ENCODE assay signal across 12 cellular contexts in the genomic region with DNA sequence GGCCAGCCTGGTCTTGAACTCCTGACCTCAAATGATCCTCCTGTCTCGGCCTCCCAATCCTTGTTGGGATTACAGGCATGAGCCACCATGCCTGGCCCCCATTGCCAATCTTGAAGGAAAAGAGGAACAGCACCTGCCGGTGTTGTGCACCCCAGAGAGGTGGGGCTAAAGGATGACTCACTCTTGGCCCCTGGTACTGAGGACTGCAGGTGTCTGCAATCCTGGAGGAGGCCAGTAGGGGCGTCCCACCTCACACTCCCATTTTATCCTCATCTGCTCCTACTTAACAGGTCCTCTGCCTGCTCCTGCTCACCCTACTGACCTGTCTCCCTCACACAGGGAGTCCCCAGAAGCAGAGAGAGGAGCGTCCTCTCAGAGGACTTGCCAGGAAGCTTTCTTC.
A peak's percentile ranks its signal among the peaks of the same experiment; 100 is the strongest.
DNase-seq lines count a peak whose midpoint lies in the region; ATAC-seq and TF ChIP-seq lines count a peak whose summit lies in the region.
"Had no signal": no experiment of that assay in that cellular context is flagged by ENCODE, and none has a peak within 500 bp of the region (broad histone marks: within the 10 kb centered on the region; RNA-seq: fewer than 3 reads in every experiment).

No MANE protein-coding gene starts in this region.

- intact Hi-C loops in heart right ventricle (cut with DNase I): no loop called here

- H3K36me3 Mint-ChIP-seq in activated naive CD8-positive, alpha-beta T cell treated with anti-CD3 and anti-CD28 coated beads, Interleukin-2, amount 50 U/mL, for 24 hours (ENCODE audit: low read depth): no peaks in the 10 kb centered on the region
- no peaks in the 10 kb centered on the region for H3K36me3 Mint-ChIP-seq in activated naive CD8-positive, alpha-beta T cell treated with anti-CD3 and anti-CD28 coated beads for 36 hours
- H3K36me3 Mint-ChIP-seq in type B pancreatic cell: no peaks in the 10 kb centered on the region

- no peak overlapping the region for H3K4me3 Mint-ChIP-seq in activated naive CD8-positive, alpha-beta T cell treated with anti-CD3 and anti-CD28 coated beads, Interleukin-2, amount 50 U/mL, for 24 hours
- no peak overlapping the region for H3K4me3 Mint-ChIP-seq in activated naive CD8-positive, alpha-beta T cell treated with anti-CD3 and anti-CD28 coated beads for 36 hours
- no peak overlapping the region for H3K4me3 Mint-ChIP-seq in type B pancreatic cell
- H3K4me3 Mint-ChIP-seq: B cell; T-helper 1 cell treated with Interleukin-12 subunit alpha and Interleukin-12 subunit beta and Interleukin-4 antibody, amounts not matched to agents 30 μg/mL and 1 μg/mL, for 36 hours had no signal

- no peaks in the 10 kb centered on the region for H3K36me3 ChIP-seq in heart right ventricle
- H3K36me3 ChIP-seq: heart left ventricle had no signal

- 81 to 84% methylated on average over 4 of the region's 4 CpGs for WGBS in heart right ventricle, 2 donors

- H3K4me1 Mint-ChIP-seq in activated naive CD8-positive, alpha-beta T cell treated with anti-CD3 and anti-CD28 coated beads, Interleukin-2, amount 50 U/mL, for 24 hours: no peaks in the 10 kb centered on the region
- no peaks in the 10 kb centered on the region for H3K4me1 Mint-ChIP-seq in activated naive CD8-positive, alpha-beta T cell treated with anti-CD3 and anti-CD28 coated beads for 36 hours
- H3K4me1 Mint-ChIP-seq in type B pancreatic cell (ENCODE audit: unreplicated experiment): peaks cover 18% of the 10 kb centered on the region
- H3K4me1 Mint-ChIP-seq: B cell had no signal

- TF ChIP-seq CTCF in LNCAP (IDR thresholded peaks at IDR 0.05) (peak; percentile 10; the same call in 1 of the 2 replicates), choroid plexus epithelial cell (conservative IDR thresholded peaks at IDR 0.05; ENCODE audit: low read depth, low read length) (peak; percentile 15), type B pancreatic cell (conservative IDR thresholded peaks at IDR 0.05) (peak; percentile 42), heart right ventricle (IDR thresholded peaks at IDR 0.05) (no peak)

- peaks cover 0 to 9% (median 0%) of the 10 kb centered on the region in 9 donors for H3K4me1 ChIP-seq in heart right ventricle

- peak; percentile 2 for DNase-seq in activated naive CD8-positive, alpha-beta T cell treated with anti-CD3 and anti-CD28 coated beads, Interleukin-2, amount 50 U/mL, for 24 hours
- DNase-seq in activated naive CD8-positive, alpha-beta T cell treated with anti-CD3 and anti-CD28 coated beads for 36 hours: no peak
- no peak for DNase-seq in choroid plexus epithelial cell (ENCODE audit: low read depth)
- DNase-seq in type B pancreatic cell (ENCODE audit: extremely low spot score, unreplicated experiment): no peak
- no peak for DNase-seq in heart right ventricle
- DNase-seq: heart left ventricle, NCI-H524 treated with DMSO at 0.1 percent for 48 hours had no signal

- H3K27me3 Mint-ChIP-seq in activated naive CD8-positive, alpha-beta T cell treated with anti-CD3 and anti-CD28 coated beads, Interleukin-2, amount 50 U/mL, for 24 hours: peaks cover 22% of the 10 kb centered on the region
- H3K27me3 Mint-ChIP-seq in activated naive CD8-positive, alpha-beta T cell treated with anti-CD3 and anti-CD28 coated beads for 36 hours: peaks cover 5% of the 10 kb centered on the region
- H3K27me3 Mint-ChIP-seq in type B pancreatic cell: peaks cover 7% of the 10 kb centered on the region

- H3K4me3 ChIP-seq in choroid plexus epithelial cell (ENCODE audit: low read depth, low read length): no peak overlapping the region
- H3K4me3 ChIP-seq in heart right ventricle: no peak overlapping the region
- H3K4me3 ChIP-seq: heart left ventricle had no signal

- no peaks in the 10 kb centered on the region for H3K9me3 ChIP-seq in heart right ventricle
- H3K9me3 ChIP-seq: heart left ventricle had no signal

- no peaks in the 10 kb centered on the region for H3K9me3 Mint-ChIP-seq in activated naive CD8-positive, alpha-beta T cell treated with anti-CD3 and anti-CD28 coated beads, Interleukin-2, amount 50 U/mL, for 24 hours
- no peaks in the 10 kb centered on the region for H3K9me3 Mint-ChIP-seq in activated naive CD8-positive, alpha-beta T cell treated with anti-CD3 and anti-CD28 coated beads for 36 hours
- H3K9me3 Mint-ChIP-seq in type B pancreatic cell: no peaks in the 10 kb centered on the region
- H3K9me3 Mint-ChIP-seq: T-helper 1 cell treated with Interleukin-12 subunit alpha and Interleukin-12 subunit beta and Interleukin-4 antibody, amounts not matched to agents 30 μg/mL and 1 μg/mL, for 36 hours had no signal

- H3K27ac ChIP-seq in heart right ventricle: no peak overlapping the region
- H3K27ac ChIP-seq: heart left ventricle had no signal

- peaks cover 0 to 7% (median 0%) of the 10 kb centered on the region in 7 donors for H3K27me3 ChIP-seq in heart right ventricle
- H3K27me3 ChIP-seq: heart left ventricle had no signal

- no peak overlapping the region for H3K27ac Mint-ChIP-seq in activated naive CD8-positive, alpha-beta T cell treated with anti-CD3 and anti-CD28 coated beads, Interleukin-2, amount 50 U/mL, for 24 hours
- H3K27ac Mint-ChIP-seq in activated naive CD8-positive, alpha-beta T cell treated with anti-CD3 and anti-CD28 coated beads for 36 hours: no peak overlapping the region
- H3K27ac Mint-ChIP-seq in type B pancreatic cell: no peak overlapping the region
- H3K27ac Mint-ChIP-seq: B cell; T-helper 1 cell treated with Interleukin-12 subunit alpha and Interleukin-12 subunit beta and Interleukin-4 antibody, amounts not matched to agents 30 μg/mL and 1 μg/mL, for 36 hours had no signal

- ATAC-seq in activated naive CD8-positive, alpha-beta T cell treated with anti-CD3 and anti-CD28 coated beads, Interleukin-2, amount 50 U/mL, for 24 hours: no peak
- ATAC-seq in HG02870 (IDR thresholded peaks at IDR 0.05; ENCODE audit: unreplicated experiment): no peak
- no peak for ATAC-seq in GM19035 (IDR thresholded peaks at IDR 0.05; ENCODE audit: unreplicated experiment)
- ATAC-seq in heart right ventricle: no peak
- ATAC-seq: heart left ventricle had no signal

Comparison
In these comparisons a context has a peak if more than half of its experiments do, and no peak if none do; other contexts are left out.
1. CTCF ChIP-seq: peak in LNCAP (single experiment), choroid plexus epithelial cell (single experiment) and type B pancreatic cell (single experiment); none in heart right ventricle (0 of 9).